Comparison of ENCODE assay signal across 8 cellular contexts in genomic region chr7:30276203-30276900, GRCh38. TPM values are rescaled to one million over a fixed set of nuclear protein-coding genes. Genes with fewer than 3 reads are reported as not detected.
DNase-seq lines count a peak whose midpoint lies in the region; ATAC-seq lines count a peak whose summit lies in the region.

No MANE protein-coding gene starts in this region.

- intact Hi-C loops in aorta (cut with DNase I), result loop anchor here (2.0 to 10.0 kb wide), 3 partner anchors 136 to 286 kb away; no protein-coding TSS in a partner anchor

- H3K4me3 Mint-ChIP-seq in natural killer cell treated with Interleukin-12 subunit alpha and Interleukin-12 subunit beta and Interleukin-15 and Interleukin-18, amount 100 ng/mL, for 72 hours, result no peak overlapping the region

- no peak overlapping the region for H3K27ac Mint-ChIP-seq in natural killer cell treated with Interleukin-12 subunit alpha and Interleukin-12 subunit beta and Interleukin-15 and Interleukin-18, amount 100 ng/mL, for 72 hours

- H3K9me3 ChIP-seq in HAP-1 (no peaks in the 10 kb centered on the region), aorta (ENCODE audit: control insufficient read depth, low read length) (no peaks in the 10 kb centered on the region)

- H3K36me3 ChIP-seq in HAP-1 (replicated peaks) (no peaks in the 10 kb centered on the region), aorta (ENCODE audit: control insufficient read depth in 1 of 2, insufficient read depth in 2 of 2, low read length in 1 of 2) (no peaks in the 10 kb centered on the region)

- in situ Hi-C loops in HAP-1 (cut with MboI; ENCODE audit: low sequenced_read_pairs), result loop anchor here (5.0 kb wide), 1 partner anchor 286 kb away; no protein-coding TSS in a partner anchor

- peaks cover 8 to 15% of the 10 kb centered on the region in 2 donors for H3K4me1 Mint-ChIP-seq in natural killer cell treated with Interleukin-12 subunit alpha and Interleukin-12 subunit beta and Interleukin-15 and Interleukin-18, amount 100 ng/mL, for 72 hours (ENCODE audit: low read depth in 2 of 2)

- 86 to 87% methylated on average over 9 of the region's 9 CpGs for WGBS in aorta, 2 donors

- DNase-seq in DMS53 treated with DMSO at 0.1 percent for 48 hours (lab: John Stamatoyannopoulos, UW; ENCODE audit: unreplicated experiment) (peak; percentile 33), HAP-1 (ENCODE audit: low spot score in 2 of 2) (peak; percentile 66 to 71), NCI-H526 (lab: John Stamatoyannopoulos, UW) (peak; percentile 63 to 75), aorta (no peak)
- peak; percentile 47 for DNase-seq in activated CD8-positive, alpha-beta memory T cell treated with anti-CD3 and anti-CD28 coated beads, Interleukin-2, amount 50 U/mL, for 4 hours
- DNase-seq in natural killer cell treated with Interleukin-12 subunit alpha and Interleukin-12 subunit beta and Interleukin-15 and Interleukin-18, amount 100 ng/mL, for 72 hours (ENCODE audit: low spot score), result peak; percentile 67

- ATAC-seq in esophagus mucosa (peak; percentile 21), aorta (ENCODE audit: low FRiP score) (peak; percentile 46), HG03159 (IDR thresholded peaks at IDR 0.05; ENCODE audit: unreplicated experiment) (no peak)
- ATAC-seq in natural killer cell treated with Interleukin-12 subunit alpha and Interleukin-12 subunit beta and Interleukin-15 and Interleukin-18, amount 100 ng/mL, for 72 hours, result peak; percentile 66 to 73

- no peaks in the 10 kb centered on the region for H3K9me3 Mint-ChIP-seq in natural killer cell treated with Interleukin-12 subunit alpha and Interleukin-12 subunit beta and Interleukin-15 and Interleukin-18, amount 100 ng/mL, for 72 hours

- H3K36me3 Mint-ChIP-seq in natural killer cell treated with Interleukin-12 subunit alpha and Interleukin-12 subunit beta and Interleukin-15 and Interleukin-18, amount 100 ng/mL, for 72 hours, result no peaks in the 10 kb centered on the region

- no peak overlapping the region for H3K4me3 ChIP-seq in HAP-1
- H3K4me3 ChIP-seq in aorta (ENCODE audit: low read length in 2 of 2), result no peak overlapping the region

- H3K27ac ChIP-seq in aorta (ENCODE audit: low read depth in 1 of 2, low read length in 2 of 2), result no peak overlapping the region

- H3K4me1 ChIP-seq in HAP-1 (no peaks in the 10 kb centered on the region), aorta (ENCODE audit: control insufficient read depth in 1 of 2, insufficient read depth in 2 of 2, low read length in 2 of 2) (no peaks in the 10 kb centered on the region)

- H3K27me3 ChIP-seq in HAP-1 (ENCODE audit: low read depth), result no peaks in the 10 kb centered on the region
- H3K27me3 ChIP-seq in aorta (ENCODE audit: control insufficient read depth in 1 of 2, insufficient read depth in 2 of 2, low read length in 1 of 2), result no peaks in the 10 kb centered on the region

- H3K27me3 Mint-ChIP-seq in natural killer cell treated with Interleukin-12 subunit alpha and Interleukin-12 subunit beta and Interleukin-15 and Interleukin-18, amount 100 ng/mL, for 72 hours, result no peaks in the 10 kb centered on the region

RNA-seq across cellular contexts. Expression of gene ZNRF2, which starts 8.0 kb away (rescaled TPM):
- total RNA-seq in esophagus mucosa, result 14.5 TPM
- 10 to 100 TPM; 10.4 to 12.3 TPM for total RNA-seq in natural killer cell treated with Interleukin-12 subunit alpha and Interleukin-12 subunit beta and Interleukin-15 and Interleukin-18, amount 100 ng/mL, for 72 hours
- 10 to 100 TPM; 15.3 to 21.1 TPM for total RNA-seq in aorta
- 1 to 10 TPM; 4.8 to 7.0 TPM for polyA plus RNA-seq in aorta

Comparison
In these comparisons a context has a peak if more than half of its experiments do, and no peak if none do; other contexts are left out.
1. DNase-seq: peak in DMS53 treated with DMSO at 0.1 percent for 48 hours (single experiment), HAP-1 (2 of 2), NCI-H526 (2 of 2), activated CD8-positive, alpha-beta memory T cell treated with anti-CD3 and anti-CD28 coated beads, Interleukin-2, amount 50 U/mL, for 4 hours (single experiment) and natural killer cell treated with Interleukin-12 subunit alpha and Interleukin-12 subunit beta and Interleukin-15 and Interleukin-18, amount 100 ng/mL, for 72 hours (single experiment); none in aorta (0 of 2).